Comparison of ENCODE assay signal across 11 cellular contexts in genomic region chr6:43578748-43579147, GRCh38. TPM values are rescaled to one million over a fixed set of nuclear protein-coding genes. Genes with fewer than 3 reads are reported as not detected.
A peak's percentile ranks its signal among the peaks of the same experiment; 100 is the strongest.
DNase-seq lines count a peak whose midpoint lies in the region; ATAC-seq and TF ChIP-seq lines count a peak whose summit lies in the region.
"Had no signal": no experiment of that assay in that cellular context is flagged by ENCODE, and none has a peak within 500 bp of the region (broad histone marks: within the 10 kb centered on the region; RNA-seq: fewer than 3 reads in every experiment).

No MANE protein-coding gene starts in this region.

- peak overlapping the region; percentile 82 for H3K4me2 ChIP-seq in BLaER1

- 0 out of 2 replicates have a peak overlapping the region, but pooled peaks have one; percentile 18 for H3K4me3 ChIP-seq in BLaER1
- no peak overlapping the region for H3K4me3 ChIP-seq in HEK293 (ENCODE audit: low read depth, low read length)
- H3K4me3 ChIP-seq in adipocyte (ENCODE audit: low read length), result peak overlapping the region; percentile 100
- no peak overlapping the region for H3K4me3 ChIP-seq in upper lobe of right lung

- peaks cover 31% of the 10 kb centered on the region for H3K4me1 ChIP-seq in BLaER1
- H3K4me1 ChIP-seq in HEK293 (ENCODE audit: control insufficient read depth, insufficient read depth, low read length), result 0 out of 2 replicates have a peak, but pooled peaks cover 4% of the 10 kb centered on the region
- peaks cover 52% of the 10 kb centered on the region for H3K4me1 ChIP-seq in adipocyte (ENCODE audit: control insufficient read depth, insufficient read depth, low read length)
- peaks cover 25% of the 10 kb centered on the region for H3K4me1 ChIP-seq in upper lobe of right lung

- H3K9me3 ChIP-seq in BLaER1 (peaks cover 8% of the 10 kb centered on the region), HEK293 (ENCODE audit: control insufficient read depth, insufficient read depth, low read depth, low read length) (no peaks in the 10 kb centered on the region), adipocyte (ENCODE audit: control insufficient read depth, low read length) (no peaks in the 10 kb centered on the region), upper lobe of right lung (no peaks in the 10 kb centered on the region)
- H3K9me3 ChIP-seq: neutrophil had no signal

- H3K9ac ChIP-seq in BLaER1, result no peak overlapping the region
- peak overlapping the region; percentile 14 for H3K9ac ChIP-seq in adipocyte (ENCODE audit: low read length)

- no peak for DNase-seq in adipocyte (ENCODE audit: low read depth)
- peak; percentile 27 for DNase-seq in myocyte (ENCODE audit: low read depth)
- no peak for DNase-seq in NCI-H1092 treated with DMSO at 0.1 percent for 48 hours (lab: John Stamatoyannopoulos, UW)
- DNase-seq in upper lobe of right lung, result no peak
- no peak for DNase-seq in activated effector memory CD4-positive, alpha-beta T cell treated with Interleukin-2 at 50 U/mL for 16 hours
- DNase-seq: NCI-H187 treated with DMSO at 0.1 percent for 48 hours; stimulated activated CD4-positive, alpha-beta T cell treated with anti-CD3 and anti-CD28 coated beads, Interleukin-2, amount 100 ng/mL, for 48 hours had no signal

- H3K27me3 ChIP-seq in BLaER1, result no peaks in the 10 kb centered on the region
- no peaks in the 10 kb centered on the region for H3K27me3 ChIP-seq in adipocyte (replicated peaks; ENCODE audit: control insufficient read depth, insufficient read depth, low read length)
- no peaks in the 10 kb centered on the region for H3K27me3 ChIP-seq in upper lobe of right lung
- H3K27me3 ChIP-seq: neutrophil had no signal

- ATAC-seq in upper lobe of right lung, result no peak
- ATAC-seq in GM21381 (IDR thresholded peaks at IDR 0.05; ENCODE audit: unreplicated experiment), result no peak

- TF ChIP-seq CTCF in HEK293 (tag by site-specific recombination; IDR thresholded peaks at IDR 0.05) (no peak), upper lobe of right lung (IDR thresholded peaks at IDR 0.05) (no peak)

- H4K20me1 ChIP-seq in BLaER1, result peaks cover 28% of the 10 kb centered on the region

- H3K36me3 ChIP-seq in BLaER1, result peaks cover 28% of the 10 kb centered on the region
- peaks cover 16 to 21% of the 10 kb centered on the region in 2 experiments for H3K36me3 ChIP-seq in HEK293 (ENCODE audit: control insufficient read depth in 2 of 2, insufficient read depth in 1 of 2, low read length in 2 of 2)
- peaks cover 9% of the 10 kb centered on the region for H3K36me3 ChIP-seq in adipocyte (ENCODE audit: control insufficient read depth, insufficient read depth, low read length, severe bottlenecking)
- H3K36me3 ChIP-seq in upper lobe of right lung, result peaks cover 16% of the 10 kb centered on the region

- CTCF ChIA-PET in HEK293 (lab: Yijun Ruan, JAX), result interaction anchor here (1.0 to 1.5 kb wide), 2 partner anchors 29 to 50 kb away, joined by 3 to 8 read pairs; partner anchors contain the start of gene GTPBP2

- H3K27ac ChIP-seq in BLaER1 (no peak overlapping the region), HEK293 (ENCODE audit: extremely low read depth, low read depth, low read length) (no peak overlapping the region), upper lobe of right lung (no peak overlapping the region)
- H3K27ac ChIP-seq: neutrophil had no signal

- POLR2A ChIA-PET in HEK293 (lab: Yijun Ruan, JAX), result no interaction called here

- intact Hi-C loops in upper lobe of right lung (cut with DNase I), result no loop called here

TF ChIP-seq in HEK293, 187 proteins besides CTCF, POLR2A, EP300 and RAD21:
- TF ChIP-seq ELK4 (IDR thresholded peaks at IDR 0.05; ENCODE audit: borderline replicate concordance, low read depth, low read length) (no peak), PRDM6 (tag by site-specific recombination; IDR thresholded peaks at IDR 0.05) (peak; percentile 54; the same call in 1 of the 2 replicates)
TF ChIP-seq in HEK293: peak in this region for 1.

RNA-seq across cellular contexts. Expression of gene POLH, which starts 2.8 kb away (rescaled TPM):
- total RNA-seq in myocyte (21.8 and 26.7 TPM in 2 replicates), upper lobe of right lung (21.4 TPM)
- 20.8 TPM for polyA plus RNA-seq in myocyte (2012)

RNA-seq across cellular contexts. Expression of gene XPO5, which starts 2.9 kb away (rescaled TPM):
- total RNA-seq in myocyte, result 33.4 and 34.1 TPM in 2 replicates
- 31.6 TPM for polyA plus RNA-seq in myocyte (2012)
- 36.9 TPM for total RNA-seq in upper lobe of right lung

RNA-seq across cellular contexts. Expression of gene GTPBP2, which starts 50.3 kb away (rescaled TPM):
- 33.6 and 35.9 TPM in 2 replicates for total RNA-seq in myocyte
- 107 TPM for polyA plus RNA-seq in myocyte (2012)
- 85.7 TPM for total RNA-seq in upper lobe of right lung

RNA-seq across cellular contexts. Expression of gene MAD2L1BP, which starts 56.9 kb away (rescaled TPM):
- total RNA-seq in myocyte, result 18.1 and 35.3 TPM in 2 replicates
- polyA plus RNA-seq in myocyte (2012), result 24.5 TPM
- total RNA-seq in upper lobe of right lung, result 18.5 TPM

Comparison
In these comparisons a context has a peak if more than half of its experiments do, and no peak if none do; other contexts are left out.
1. H3K4me3 ChIP-seq: peak in BLaER1 (single experiment) and adipocyte (single experiment); none in HEK293 (single experiment) and upper lobe of right lung (single experiment).